Comparison of ENCODE assay signal across 8 cellular contexts in genomic region chr15:88912500-88912921, GRCh38. TPM values are rescaled to one million over a fixed set of nuclear protein-coding genes. Genes with fewer than 3 reads are reported as not detected.
A peak's percentile ranks its signal among the peaks of the same experiment; 100 is the strongest.
DNase-seq lines count a peak whose midpoint lies in the region; ATAC-seq, FAIRE-seq and TF ChIP-seq lines count a peak whose summit lies in the region.

No MANE protein-coding gene starts in this region.

- H3K27me3 Mint-ChIP-seq in natural killer cell (ENCODE audit: low read depth in 2 of 2), result no peaks in the 10 kb centered on the region

- H3K4me3 ChIP-seq in PC-9 (peak overlapping the region; percentile 80), esophagus (ENCODE audit: low read depth in 1 of 2, low read length in 2 of 2) (peak overlapping the region; percentile 80 to 97)

- H3K4me3 Mint-ChIP-seq in natural killer cell, result peak overlapping the region; percentile 96

- H3K4me1 Mint-ChIP-seq in natural killer cell, result peaks cover 12 to 24% of the 10 kb centered on the region in 2 donors

- H2AFZ ChIP-seq in PC-9, result peak overlapping the region; percentile 81

- intact Hi-C loops in PC-9 (cut with micrococcal nuclease; ENCODE audit: unreplicated experiment), result no loop called here
- intact Hi-C loops in natural killer cell (cut with micrococcal nuclease), result no loop called here

- in situ Hi-C loops in Caki2 (cut with HindIII; ENCODE audit: low pct_unique_long_range_greater_than_20kb, low sequenced_read_pairs), result no loop called here

- no peaks in the 10 kb centered on the region for H3K36me3 Mint-ChIP-seq in natural killer cell

- no peak for ATAC-seq in natural killer cell

- H3F3A ChIP-seq in PC-9 (ENCODE audit: insufficient read depth, low read depth), result peaks cover 5% of the 10 kb centered on the region

- POLR2A ChIA-PET in PC-9 (lab: Charles Lee; ENCODE audit: unreplicated experiment), result no interaction called here

- no peak for TF ChIP-seq POLR2A in H54 (IDR thresholded peaks at IDR 0.05; ENCODE audit: low read depth, low read length)

- no peak for FAIRE-seq in H54 (lab: Jason Lieb, UNC)

- H3K9me3 Mint-ChIP-seq in natural killer cell, result no peaks in the 10 kb centered on the region

- H3K9me2 ChIP-seq in PC-9 (ENCODE audit: insufficient read depth), result no peaks in the 10 kb centered on the region

- no peaks in the 10 kb centered on the region for H3K27me3 ChIP-seq in PC-9 (ENCODE audit: insufficient read depth, low read depth)
- no peaks in the 10 kb centered on the region for H3K27me3 ChIP-seq in esophagus (ENCODE audit: control insufficient read depth in 1 of 2, insufficient read depth in 2 of 2, low read length in 2 of 2)

- peak overlapping the region in 1 of 2 donors; percentile 91 for H3K27ac Mint-ChIP-seq in natural killer cell

- CTCF ChIA-PET in PC-9 (lab: Charles Lee), result no interaction called here

- peak overlapping the region; percentile 95 for H3K4me2 ChIP-seq in PC-9

- H3K4me1 ChIP-seq in PC-9 (replicated peaks; ENCODE audit: insufficient read depth), result peaks cover 20% of the 10 kb centered on the region
- H3K4me1 ChIP-seq in esophagus (ENCODE audit: control insufficient read depth in 2 of 2, insufficient read depth in 2 of 2, low read length in 1 of 2), result peaks cover 3 to 7% of the 10 kb centered on the region in 2 donors

- H4K20me1 ChIP-seq in PC-9 (ENCODE audit: insufficient read depth), result no peaks in the 10 kb centered on the region

- no peaks in the 10 kb centered on the region for H3K9me3 ChIP-seq in PC-9 (ENCODE audit: insufficient read depth, low read depth)
- H3K9me3 ChIP-seq in esophagus (ENCODE audit: control insufficient read depth in 2 of 2, insufficient read depth in 1 of 2, low read depth in 1 of 2, low read length in 1 of 2), result no peaks in the 10 kb centered on the region

- no TSS peak for BruUV-seq in PC-9 (replicated peaks; lab: Mats Ljungman, UMichigan)

- H3K36me3 ChIP-seq in PC-9 (ENCODE audit: low read depth), result no peaks in the 10 kb centered on the region
- peaks cover 0 to 6% of the 10 kb centered on the region in 2 donors for H3K36me3 ChIP-seq in esophagus (ENCODE audit: control insufficient read depth in 2 of 2, insufficient read depth in 2 of 2, low read length in 1 of 2)

- no peak overlapping the region for H3K27ac ChIP-seq in PC-9
- peak overlapping the region; percentile 90 for H3K27ac ChIP-seq in esophagus (ENCODE audit: low read depth in 2 of 2, low read length in 1 of 2)

- 12 to 14% methylated on average over 19 to 20 of the region's 20 CpGs for WGBS in esophagus, 2 donors

- peak; percentile 53 for DNase-seq in Caki2 (ENCODE audit: low read depth)
- DNase-seq in PC-9, result no peak
- DNase-seq in natural killer cell, result no peak
- no peak for DNase-seq in H4 (ENCODE audit: low spot score)
- DNase-seq in H54 (ENCODE audit: insufficient read length, low spot score), result no peak
- no peak for DNase-seq in germinal center (ENCODE audit: low spot score)
- no peak for DNase-seq in HPDE6-E6E7 (ENCODE audit: extremely low spot score)

- H3K79me2 ChIP-seq in PC-9 (ENCODE audit: low read depth), result no peaks in the 10 kb centered on the region

- TF ChIP-seq CTCF in PC-9 (conservative IDR thresholded peaks at IDR 0.05) (no peak), natural killer cell (IDR thresholded peaks at IDR 0.05) (no peak)

RNA-seq across cellular contexts. Expression of gene MFGE8, which starts 0.7 kb away (rescaled TPM):
- 141 and 157 TPM in 2 replicates for total RNA-seq in Caki2 (2014; rRNA removed; shearing (Covaris generic); ENCODE audit: low replicate concordance)
- 54.5 and 64.3 TPM in 2 replicates for total RNA-seq in PC-9 (2021)
- 10 to 100 TPM; 60.3 to 62.3 TPM for polyA plus RNA-seq in esophagus
- total RNA-seq in natural killer cell, result 100 to 1,000 TPM in 1 of 3 donors, 10 to 100 TPM in 2; 39.0 to 110 (median 72.5) TPM
- total RNA-seq in H4 (2014; rRNA removed; shearing (Covaris generic)), result 30.5 and 40.0 TPM in 2 replicates

RNA-seq across cellular contexts. Expression of gene HAPLN3, which starts 17.2 kb away (rescaled TPM):
- total RNA-seq in Caki2 (2014; rRNA removed; shearing (Covaris generic); ENCODE audit: low replicate concordance), result 19.4 and 20.0 TPM in 2 replicates
- total RNA-seq in PC-9 (2021), result 2.4 and 3.8 TPM in 2 replicates
- 1 to 10 TPM; 3.2 to 5.5 TPM for polyA plus RNA-seq in esophagus
- 10 to 100 TPM; 10.1 to 10.8 (median 10.4) TPM for total RNA-seq in natural killer cell
- 10.9 and 12.6 TPM in 2 replicates for total RNA-seq in H4 (2014; rRNA removed; shearing (Covaris generic))
